ENCODE assay signal across 1 cellular context in the genomic region with DNA sequence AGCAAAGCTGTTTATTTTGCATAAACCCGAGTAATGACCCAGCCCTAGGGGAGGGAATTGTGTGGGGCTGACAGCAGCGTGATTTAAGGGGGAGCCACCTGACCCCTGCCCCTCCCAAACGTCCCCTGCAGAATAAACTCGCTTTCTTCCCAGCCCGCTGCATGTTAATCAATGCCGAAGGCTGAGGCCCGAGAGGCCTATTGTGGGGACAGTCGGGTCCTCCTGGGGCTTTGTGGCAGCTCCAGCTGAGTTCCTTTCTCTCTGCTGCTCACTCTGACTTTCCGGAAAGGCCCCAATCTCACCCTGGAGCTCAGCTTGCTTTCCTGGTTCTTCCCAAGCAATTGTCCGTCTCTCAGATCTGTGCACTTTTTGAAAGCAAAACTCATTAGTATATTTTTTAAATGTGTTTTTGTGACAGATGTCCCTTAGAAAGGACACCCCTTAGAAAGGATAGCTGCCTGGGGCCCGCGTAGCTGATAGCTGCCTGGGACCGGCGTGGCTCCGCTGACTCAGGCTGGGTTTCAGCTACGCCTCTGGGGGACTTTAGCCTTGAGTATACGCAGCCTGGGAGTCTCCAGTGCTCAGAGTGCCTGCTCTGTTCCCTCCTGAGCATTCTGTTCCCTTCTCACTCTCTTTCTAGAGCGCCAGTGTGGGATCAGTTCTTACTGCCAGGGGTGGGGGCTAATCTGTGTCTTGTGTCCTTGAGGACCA.
TF ChIP-seq lines count a peak whose summit lies in the region.

No MANE protein-coding gene starts in this region.

TF ChIP-seq in HepG2, 621 proteins besides CTCF, POLR2A, EP300 and RAD21 (continued from another document):
- TF ChIP-seq, protein P1, sequence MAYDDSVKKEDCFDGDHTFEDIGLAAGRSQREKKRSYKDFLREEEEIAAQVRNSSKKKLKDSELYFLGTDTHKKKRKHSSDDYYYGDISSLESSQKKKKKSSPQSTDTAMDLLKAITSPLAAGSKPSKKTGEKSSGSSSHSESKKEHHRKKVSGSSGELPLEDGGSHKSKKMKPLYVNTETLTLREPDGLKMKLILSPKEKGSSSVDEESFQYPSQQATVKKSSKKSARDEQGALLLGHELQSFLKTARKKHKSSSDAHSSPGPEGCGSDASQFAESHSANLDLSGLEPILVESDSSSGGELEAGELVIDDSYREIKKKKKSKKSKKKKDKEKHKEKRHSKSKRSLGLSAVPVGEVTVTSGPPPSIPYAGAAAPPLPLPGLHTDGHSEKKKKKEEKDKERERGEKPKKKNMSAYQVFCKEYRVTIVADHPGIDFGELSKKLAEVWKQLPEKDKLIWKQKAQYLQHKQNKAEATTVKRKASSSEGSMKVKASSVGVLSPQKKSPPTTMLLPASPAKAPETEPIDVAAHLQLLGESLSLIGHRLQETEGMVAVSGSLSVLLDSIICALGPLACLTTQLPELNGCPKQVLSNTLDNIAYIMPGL (CRISPR knock-in tag; IDR thresholded peaks at IDR 0.05; ENCODE audit: borderline replicate concordance in 1 of 2, low read depth in 1 of 2) = no peak
- TF ChIP-seq, protein P2, sequence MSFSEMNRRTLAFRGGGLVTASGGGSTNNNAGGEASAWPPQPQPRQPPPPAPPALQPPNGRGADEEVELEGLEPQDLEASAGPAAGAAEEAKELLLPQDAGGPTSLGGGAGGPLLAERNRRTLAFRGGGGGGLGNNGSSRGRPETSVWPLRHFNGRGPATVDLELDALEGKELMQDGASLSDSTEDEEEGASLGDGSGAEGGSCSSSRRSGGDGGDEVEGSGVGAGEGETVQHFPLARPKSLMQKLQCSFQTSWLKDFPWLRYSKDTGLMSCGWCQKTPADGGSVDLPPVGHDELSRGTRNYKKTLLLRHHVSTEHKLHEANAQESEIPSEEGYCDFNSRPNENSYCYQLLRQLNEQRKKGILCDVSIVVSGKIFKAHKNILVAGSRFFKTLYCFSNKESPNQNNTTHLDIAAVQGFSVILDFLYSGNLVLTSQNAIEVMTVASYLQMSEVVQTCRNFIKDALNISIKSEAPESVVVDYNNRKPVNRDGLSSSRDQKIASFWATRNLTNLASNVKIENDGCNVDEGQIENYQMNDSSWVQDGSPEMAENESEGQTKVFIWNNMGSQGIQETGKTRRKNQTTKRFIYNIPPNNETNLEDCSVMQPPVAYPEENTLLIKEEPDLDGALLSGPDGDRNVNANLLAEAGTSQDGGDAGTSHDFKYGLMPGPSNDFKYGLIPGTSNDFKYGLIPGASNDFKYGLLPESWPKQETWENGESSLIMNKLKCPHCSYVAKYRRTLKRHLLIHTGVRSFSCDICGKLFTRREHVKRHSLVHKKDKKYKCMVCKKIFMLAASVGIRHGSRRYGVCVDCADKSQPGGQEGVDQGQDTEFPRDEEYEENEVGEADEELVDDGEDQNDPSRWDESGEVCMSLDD (CRISPR knock-in tag; IDR thresholded peaks at IDR 0.05; ENCODE audit: borderline replicate concordance) = no peak
- TF ChIP-seq, protein P3, sequence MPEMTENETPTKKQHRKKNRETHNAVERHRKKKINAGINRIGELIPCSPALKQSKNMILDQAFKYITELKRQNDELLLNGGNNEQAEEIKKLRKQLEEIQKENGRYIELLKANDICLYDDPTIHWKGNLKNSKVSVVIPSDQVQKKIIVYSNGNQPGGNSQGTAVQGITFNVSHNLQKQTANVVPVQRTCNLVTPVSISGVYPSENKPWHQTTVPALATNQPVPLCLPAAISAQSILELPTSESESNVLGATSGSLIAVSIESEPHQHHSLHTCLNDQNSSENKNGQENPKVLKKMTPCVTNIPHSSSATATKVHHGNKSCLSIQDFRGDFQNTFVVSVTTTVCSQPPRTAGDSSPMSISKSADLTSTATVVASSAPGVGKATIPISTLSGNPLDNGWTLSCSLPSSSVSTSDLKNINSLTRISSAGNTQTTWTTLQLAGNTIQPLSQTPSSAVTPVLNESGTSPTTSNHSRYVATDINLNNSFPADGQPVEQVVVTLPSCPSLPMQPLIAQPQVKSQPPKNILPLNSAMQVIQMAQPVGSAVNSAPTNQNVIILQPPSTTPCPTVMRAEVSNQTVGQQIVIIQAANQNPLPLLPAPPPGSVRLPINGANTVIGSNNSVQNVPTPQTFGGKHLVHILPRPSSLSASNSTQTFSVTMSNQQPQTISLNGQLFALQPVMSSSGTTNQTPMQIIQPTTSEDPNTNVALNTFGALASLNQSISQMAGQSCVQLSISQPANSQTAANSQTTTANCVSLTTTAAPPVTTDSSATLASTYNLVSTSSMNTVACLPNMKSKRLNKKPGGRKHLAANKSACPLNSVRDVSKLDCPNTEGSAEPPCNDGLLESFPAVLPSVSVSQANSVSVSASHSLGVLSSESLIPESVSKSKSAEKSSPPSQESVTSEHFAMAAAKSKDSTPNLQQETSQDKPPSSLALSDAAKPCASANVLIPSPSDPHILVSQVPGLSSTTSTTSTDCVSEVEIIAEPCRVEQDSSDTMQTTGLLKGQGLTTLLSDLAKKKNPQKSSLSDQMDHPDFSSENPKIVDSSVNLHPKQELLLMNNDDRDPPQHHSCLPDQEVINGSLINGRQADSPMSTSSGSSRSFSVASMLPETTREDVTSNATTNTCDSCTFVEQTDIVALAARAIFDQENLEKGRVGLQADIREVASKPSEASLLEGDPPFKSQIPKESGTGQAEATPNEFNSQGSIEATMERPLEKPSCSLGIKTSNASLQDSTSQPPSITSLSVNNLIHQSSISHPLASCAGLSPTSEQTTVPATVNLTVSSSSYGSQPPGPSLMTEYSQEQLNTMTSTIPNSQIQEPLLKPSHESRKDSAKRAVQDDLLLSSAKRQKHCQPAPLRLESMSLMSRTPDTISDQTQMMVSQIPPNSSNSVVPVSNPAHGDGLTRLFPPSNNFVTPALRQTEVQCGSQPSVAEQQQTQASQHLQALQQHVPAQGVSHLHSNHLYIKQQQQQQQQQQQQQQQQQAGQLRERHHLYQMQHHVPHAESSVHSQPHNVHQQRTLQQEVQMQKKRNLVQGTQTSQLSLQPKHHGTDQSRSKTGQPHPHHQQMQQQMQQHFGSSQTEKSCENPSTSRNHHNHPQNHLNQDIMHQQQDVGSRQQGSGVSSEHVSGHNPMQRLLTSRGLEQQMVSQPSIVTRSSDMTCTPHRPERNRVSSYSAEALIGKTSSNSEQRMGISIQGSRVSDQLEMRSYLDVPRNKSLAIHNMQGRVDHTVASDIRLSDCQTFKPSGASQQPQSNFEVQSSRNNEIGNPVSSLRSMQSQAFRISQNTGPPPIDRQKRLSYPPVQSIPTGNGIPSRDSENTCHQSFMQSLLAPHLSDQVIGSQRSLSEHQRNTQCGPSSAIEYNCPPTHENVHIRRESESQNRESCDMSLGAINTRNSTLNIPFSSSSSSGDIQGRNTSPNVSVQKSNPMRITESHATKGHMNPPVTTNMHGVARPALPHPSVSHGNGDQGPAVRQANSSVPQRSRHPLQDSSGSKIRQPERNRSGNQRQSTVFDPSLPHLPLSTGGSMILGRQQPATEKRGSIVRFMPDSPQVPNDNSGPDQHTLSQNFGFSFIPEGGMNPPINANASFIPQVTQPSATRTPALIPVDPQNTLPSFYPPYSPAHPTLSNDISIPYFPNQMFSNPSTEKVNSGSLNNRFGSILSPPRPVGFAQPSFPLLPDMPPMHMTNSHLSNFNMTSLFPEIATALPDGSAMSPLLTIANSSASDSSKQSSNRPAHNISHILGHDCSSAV (CRISPR knock-in tag; IDR thresholded peaks at IDR 0.05; ENCODE audit: borderline replicate concordance) = no peak
- TF ChIP-seq MTF1 (CRISPR knock-in tag; IDR thresholded peaks at IDR 0.05) = no peak
TF ChIP-seq in HepG2: peak in this region for 0.
